Comparison of ENCODE assay signal across 19 cellular contexts in the genomic region with DNA sequence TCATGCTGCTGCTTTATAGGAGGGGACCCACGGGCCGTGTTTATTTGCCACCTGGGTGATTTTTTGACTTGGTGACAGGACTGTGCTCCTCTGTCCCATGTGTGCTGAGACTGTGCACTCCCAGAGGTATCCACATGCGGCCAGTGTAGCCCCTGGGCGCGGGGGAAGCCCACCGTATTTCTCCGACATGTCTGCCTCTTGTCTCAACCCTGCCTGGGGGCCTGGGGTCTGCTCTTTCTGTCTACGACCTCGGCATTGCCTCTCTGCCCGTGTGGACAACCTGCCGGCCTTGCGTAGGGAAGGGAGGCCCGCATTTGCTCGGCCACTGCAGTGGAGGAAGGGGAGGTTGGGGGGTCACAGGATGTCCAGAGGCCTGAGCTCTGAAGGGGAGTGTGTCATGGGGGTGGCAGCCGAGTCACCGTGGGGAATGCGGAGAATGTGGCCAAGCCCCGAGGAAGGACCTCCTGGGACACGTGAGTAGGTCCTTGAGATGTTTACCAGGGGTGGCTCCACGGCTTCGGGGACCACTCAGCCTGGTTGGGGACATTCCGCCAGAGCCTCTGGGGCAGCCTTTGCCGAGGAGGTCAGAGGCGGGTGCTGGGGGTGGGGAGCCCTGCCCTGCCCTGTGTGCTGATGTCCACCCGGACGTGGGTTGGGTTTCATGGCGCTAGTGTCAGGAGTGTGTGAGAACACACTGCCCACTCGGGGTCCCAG. TPM values are rescaled to one million over a fixed set of nuclear protein-coding genes. Genes with fewer than 3 reads are reported as not detected.
"Had no signal": no experiment of that assay in that cellular context is flagged by ENCODE, and none has a peak within 500 bp of the region (broad histone marks: within the 10 kb centered on the region; RNA-seq: fewer than 3 reads in every experiment).

No MANE protein-coding gene starts in this region.

- H3K9me3 ChIP-seq: neutrophil, vagina had no signal

- H3K4me1 Mint-ChIP-seq: activated CD4-positive, alpha-beta memory T cell treated with anti-CD3 and anti-CD28 coated beads, Interleukin-2, amount 10 ng/mL, durations not matched to agents 7 days and 5 days; stimulated activated memory B cell treated with anti-CD40 and anti-IgM and Interleukin-4, amounts not matched to agents 10 μg/mL and 1 μg/mL and 100 μg/mL, for 72 hours; WTC11 had no signal

- H3K27me3 ChIP-seq: body of pancreas, hepatocyte, neutrophil, vagina had no signal

- H3K27ac ChIP-seq: body of pancreas, coronary artery, esophagus muscularis mucosa, hepatocyte, neutrophil, parathyroid adenoma, vagina had no signal

- DNase-seq: activated CD4-positive, alpha-beta memory T cell treated with anti-CD3 and anti-CD28 coated beads, Interleukin-2, amount 10 ng/mL, durations not matched to agents 7 days and 5 days; activated CD4-positive, alpha-beta T cell treated with anti-CD3 and anti-CD28 coated beads for 4 hours; activated T-cell treated with anti-CD3 and anti-CD28 coated beads, Interleukin-2, amount 50 U/mL, for 24 hours; body of pancreas; central memory CD4-positive, alpha-beta T cell; kidney glomerular epithelial cell; naive B cell; T-helper 2 cell had no signal

- H3K9ac ChIP-seq: parathyroid adenoma had no signal

- H3K9me3 Mint-ChIP-seq: activated CD4-positive, alpha-beta memory T cell treated with anti-CD3 and anti-CD28 coated beads, Interleukin-2, amount 10 ng/mL, durations not matched to agents 7 days and 5 days; stimulated activated memory B cell treated with anti-CD40 and anti-IgM and Interleukin-4, amounts not matched to agents 10 μg/mL and 1 μg/mL and 100 μg/mL, for 72 hours had no signal

- H3K4me3 Mint-ChIP-seq: activated CD4-positive, alpha-beta memory T cell treated with anti-CD3 and anti-CD28 coated beads, Interleukin-2, amount 10 ng/mL, durations not matched to agents 7 days and 5 days; activated T-cell treated with anti-CD3 and anti-CD28 coated beads, Interleukin-2, amount 50 U/mL, for 24 hours; naive B cell; stimulated activated memory B cell treated with anti-CD40 and anti-IgM and Interleukin-4, amounts not matched to agents 10 μg/mL and 1 μg/mL and 100 μg/mL, for 72 hours; WTC11 had no signal

- H3K4me2 ChIP-seq: hepatocyte had no signal

- H3K27me3 Mint-ChIP-seq: activated CD4-positive, alpha-beta memory T cell treated with anti-CD3 and anti-CD28 coated beads, Interleukin-2, amount 10 ng/mL, durations not matched to agents 7 days and 5 days; activated T-cell treated with anti-CD3 and anti-CD28 coated beads, Interleukin-2, amount 50 U/mL, for 24 hours; naive B cell; stimulated activated memory B cell treated with anti-CD40 and anti-IgM and Interleukin-4, amounts not matched to agents 10 μg/mL and 1 μg/mL and 100 μg/mL, for 72 hours had no signal

- H2AFZ ChIP-seq: hepatocyte, parathyroid adenoma had no signal

- H3K79me2 ChIP-seq: parathyroid adenoma had no signal

- H3K27ac Mint-ChIP-seq: activated CD4-positive, alpha-beta memory T cell treated with anti-CD3 and anti-CD28 coated beads, Interleukin-2, amount 10 ng/mL, durations not matched to agents 7 days and 5 days; activated naive CD4-positive, alpha-beta T cell treated with anti-CD3 and anti-CD28 coated beads, Interleukin-2, amount 50 U/mL, for 72 hours; activated T-cell treated with anti-CD3 and anti-CD28 coated beads, Interleukin-2, amount 50 U/mL, for 24 hours; naive B cell; stimulated activated memory B cell treated with anti-CD40 and anti-IgM and Interleukin-4, amounts not matched to agents 10 μg/mL and 1 μg/mL and 100 μg/mL, for 72 hours; WTC11 had no signal

- H3K36me3 ChIP-seq: neutrophil, vagina had no signal

- H3K4me3 ChIP-seq: body of pancreas, coronary artery, esophagus muscularis mucosa, hepatocyte, vagina had no signal

- ATAC-seq: activated naive CD4-positive, alpha-beta T cell treated with anti-CD3 and anti-CD28 coated beads, Interleukin-2, amount 50 U/mL, for 72 hours; body of pancreas; WTC11 had no signal

- H3K4me1 ChIP-seq: body of pancreas, esophagus muscularis mucosa, parathyroid adenoma, vagina had no signal

RNA-seq across cellular contexts. Expression of a gene that starts 42.1 kb away (rescaled TPM):
- total RNA-seq: activated CD4-positive, alpha-beta memory T cell treated with anti-CD3 and anti-CD28 coated beads, Interleukin-2, amount 10 ng/mL, durations not matched to agents 7 days and 5 days; activated naive CD4-positive, alpha-beta T cell treated with anti-CD3 and anti-CD28 coated beads, Interleukin-2, amount 50 U/mL, for 72 hours; body of pancreas; esophagus muscularis mucosa; hepatocyte; renal cortical epithelial cell; vagina had no signal
- polyA plus RNA-seq: hepatocyte had no signal

RNA-seq across cellular contexts. Expression of a gene that starts 57.6 kb away (rescaled TPM):
- total RNA-seq: activated CD4-positive, alpha-beta memory T cell treated with anti-CD3 and anti-CD28 coated beads, Interleukin-2, amount 10 ng/mL, durations not matched to agents 7 days and 5 days; activated naive CD4-positive, alpha-beta T cell treated with anti-CD3 and anti-CD28 coated beads, Interleukin-2, amount 50 U/mL, for 72 hours; esophagus muscularis mucosa; hepatocyte; lung microvascular endothelial cell; renal cortical epithelial cell; vagina had no signal
- polyA plus RNA-seq: hepatocyte had no signal
